22 cellular contexts compared by ENCODE assay signal in genomic region chr14:24837280-24838046, GRCh38.
DNase-seq lines count a peak whose midpoint lies in the region; ATAC-seq, FAIRE-seq and TF ChIP-seq lines count a peak whose summit lies in the region.
"Had no signal": no experiment of that assay in that cellular context is flagged by ENCODE, and none has a peak within 500 bp of the region (broad histone marks: within the 10 kb centered on the region; RNA-seq: fewer than 3 reads in every experiment).

No MANE protein-coding gene starts in this region.

- TF ChIP-seq CTCF in GM12878 (IDR thresholded peaks at IDR 0.05 in 2 of 3, conservative IDR thresholded peaks at IDR 0.05 in 1 of 3; ENCODE audit: control insufficient read depth in 2 of 3, extremely low read depth in 1 of 3, insufficient read depth in 1 of 3, low read depth in 3 of 3, low read length in 3 of 3) = no peak
- TF ChIP-seq CTCF in HepG2 (CRISPR knock-in tag; IDR thresholded peaks at IDR 0.05) = no peak

- no peak for TF ChIP-seq EP300 in GM12878 (IDR thresholded peaks at IDR 0.05; ENCODE audit: borderline replicate concordance in 1 of 2, control insufficient read depth in 1 of 2, low read depth in 2 of 2, low read length in 2 of 2)
- no peak for TF ChIP-seq EP300 in HepG2 (IDR thresholded peaks at IDR 0.05; ENCODE audit: low read depth in 2 of 2, low read length in 2 of 2)
- no peak for TF ChIP-seq EP300 in HepG2 (CRISPR knock-in tag; IDR thresholded peaks at IDR 0.05; ENCODE audit: borderline replicate concordance)

- TF ChIP-seq POLR2A in GM12878 (IDR thresholded peaks at IDR 0.05; ENCODE audit: low read depth, low read length) = no peak
- no peak for TF ChIP-seq POLR2A in HepG2 (IDR thresholded peaks at IDR 0.05; ENCODE audit: insufficient read depth in 1 of 2, low read depth in 2 of 2, low read length in 2 of 2)

- ATAC-seq in GM12878 = 0 out of 3 replicates have a peak, but pooled peaks have one; percentile 13
- no peak for ATAC-seq in HepG2
- ATAC-seq in stimulated activated effector memory CD8-positive, alpha-beta T cell treated with anti-CD3 and anti-CD28 coated beads, Interleukin-12 subunit alpha, Interleukin-12 subunit beta, amount 100 ng/mL, for 72 hours = no peak
- no peak for ATAC-seq in HG02642 (IDR thresholded peaks at IDR 0.05; ENCODE audit: poor library complexity, unreplicated experiment)
- ATAC-seq: gastroesophageal sphincter; natural killer cell treated with Interleukin-12 subunit alpha and Interleukin-12 subunit beta and Interleukin-15 and Interleukin-18, amount 100 ng/mL, for 72 hours; Panc1; psoas muscle; stimulated activated naive CD8-positive, alpha-beta T cell treated with anti-CD3 and anti-CD28 coated beads, Interleukin-15, amount 100 ng/mL, for 72 hours had no signal

- no peak overlapping the region for H3K4me3 Mint-ChIP-seq in stimulated activated effector memory CD8-positive, alpha-beta T cell treated with anti-CD3 and anti-CD28 coated beads, Interleukin-12 subunit alpha, Interleukin-12 subunit beta, amount 100 ng/mL, for 72 hours
- H3K4me3 Mint-ChIP-seq: CD4-positive, CD25-positive, alpha-beta regulatory T cell; natural killer cell treated with Interleukin-12 subunit alpha and Interleukin-12 subunit beta and Interleukin-15 and Interleukin-18, amount 100 ng/mL, for 72 hours; stimulated activated naive CD8-positive, alpha-beta T cell treated with anti-CD3 and anti-CD28 coated beads, Interleukin-15, amount 100 ng/mL, for 72 hours had no signal

- DNase-seq in A172 (ENCODE audit: low spot score) (peak; percentile 3), HCEC 1CT (peak; percentile 53), GM12878 (ENCODE audit: low read depth, low spot score) (no peak), HepG2 (ENCODE audit: low spot score) (no peak), NCI-H526 (lab: John Stamatoyannopoulos, UW) (no peak), Karpas-422 (no peak)
- no peak for DNase-seq in stimulated activated effector memory CD8-positive, alpha-beta T cell treated with anti-CD3 and anti-CD28 coated beads, Interleukin-12 subunit alpha, Interleukin-12 subunit beta, amount 100 ng/mL, for 72 hours (ENCODE audit: low spot score in 2 of 2)
- DNase-seq: activated CD4-positive, alpha-beta T cell treated with anti-CD3 and anti-CD28 coated beads for 48 hours; activated CD8-positive, alpha-beta memory T cell treated with anti-CD3 and anti-CD28 coated beads, Interleukin-2, amount 50 U/mL, for 4 hours; activated gamma-delta T cell; CD4-positive, CD25-positive, alpha-beta regulatory T cell; cortex of kidney; DND-41; NCI-H1417; NCI-H2171; psoas muscle; stimulated activated naive CD8-positive, alpha-beta T cell treated with anti-CD3 and anti-CD28 coated beads, Interleukin-15, amount 100 ng/mL, for 72 hours had no signal

- H3K4me2 ChIP-seq in GM12878 (ENCODE audit: control insufficient read depth, insufficient read depth) (no peak overlapping the region), HepG2 (ENCODE audit: low read depth, low read length) (no peak overlapping the region), Karpas-422 (ENCODE audit: low read depth, low read length, poor library complexity, severe bottlenecking) (no peak overlapping the region)

- H3K9ac ChIP-seq in GM12878 (ENCODE audit: control insufficient read depth, insufficient read depth, low read length) = no peak overlapping the region
- H3K9ac ChIP-seq in HepG2 (ENCODE audit: insufficient read depth, low read depth, low read length) = no peak overlapping the region
- H3K9ac ChIP-seq in Karpas-422 (ENCODE audit: low read length) = no peak overlapping the region

- in situ Hi-C loops in GM12878 (cut with MboI) (no loop called here), HepG2 (cut with HindIII; ENCODE audit: extremely low pct_ligation_motif_present, low pct_unique_long_range_greater_than_20kb) (no loop called here)

- H4K20me1 ChIP-seq in GM12878 (ENCODE audit: control insufficient read depth, insufficient read depth) (no peaks in the 10 kb centered on the region), HepG2 (ENCODE audit: insufficient read depth, low read length) (no peaks in the 10 kb centered on the region), Karpas-422 (ENCODE audit: insufficient read depth, low read depth, low read length) (no peaks in the 10 kb centered on the region)

- H3K79me2 ChIP-seq in GM12878 (ENCODE audit: control insufficient read depth, insufficient read depth, low read length) = no peaks in the 10 kb centered on the region
- no peaks in the 10 kb centered on the region for H3K79me2 ChIP-seq in HepG2 (ENCODE audit: insufficient read depth, low read length)
- no peaks in the 10 kb centered on the region for H3K79me2 ChIP-seq in Karpas-422 (ENCODE audit: low read length)

- no peaks in the 10 kb centered on the region for H3K27me3 ChIP-seq in GM12878 (replicated peaks in 1 of 2; ENCODE audit: control insufficient read depth in 2 of 2, insufficient read depth in 2 of 2, low read length in 1 of 2)
- no peaks in the 10 kb centered on the region for H3K27me3 ChIP-seq in HepG2 (ENCODE audit: control insufficient read depth in 1 of 2, insufficient read depth in 2 of 2, low read length in 2 of 2)
- H3K27me3 ChIP-seq in Karpas-422 (ENCODE audit: low read length) = no peaks in the 10 kb centered on the region
- H3K27me3 ChIP-seq: gastroesophageal sphincter had no signal

- no peaks in the 10 kb centered on the region for H3K9me3 ChIP-seq in GM12878 (replicated peaks; ENCODE audit: control insufficient read depth, insufficient read depth, low read length)
- no peaks in the 10 kb centered on the region for H3K9me3 ChIP-seq in HepG2 (ENCODE audit: low read length)
- 0 out of 2 replicates have a peak, but pooled peaks cover 1% of the 10 kb centered on the region for H3K9me3 ChIP-seq in Karpas-422 (ENCODE audit: low read length)
- H3K9me3 ChIP-seq: gastroesophageal sphincter, psoas muscle had no signal

- TF ChIP-seq RAD21 in GM12878 (IDR thresholded peaks at IDR 0.05; ENCODE audit: insufficient read depth, low read depth, low read length) = no peak
- TF ChIP-seq RAD21 in HepG2 (CRISPR knock-in tag; IDR thresholded peaks at IDR 0.05) = no peak

- CTCF ChIA-PET in GM12878 (lab: Yijun Ruan, JAX) = interaction anchor here (1.1 to 2.1 kb wide), 3 partner anchors 8 to 31 kb away, joined by 3 to 13 read pairs (median 3); no protein-coding TSS in a partner anchor
- CTCF ChIA-PET in HepG2 (lab: Yijun Ruan, JAX; ENCODE audit: low intra/inter-chr PET ratio, low total read pairs) = no interaction called here

- no TSS peak for BruUV-seq in GM12878 (replicated peaks; lab: Mats Ljungman, UMichigan)
- no TSS peak for BruUV-seq in HepG2 (replicated peaks; lab: Mats Ljungman, UMichigan)

- SMC1A ChIA-PET in GM12878 (lab: Charles Lee; ENCODE audit: uncharacterized antibody, unreplicated experiment) = interaction anchor here (0.6 to 3.5 kb wide), 24 partner anchors 10 to 294 kb away, joined by 3 to 19 read pairs (median 4); no protein-coding TSS in a partner anchor

- FAIRE-seq in GM12878 (lab: Jason Lieb, UNC) (no peak), HepG2 (lab: Jason Lieb, UNC) (no peak)

- POLR2A ChIA-PET in GM12878 (lab: Charles Lee) = interaction anchor here (1.0 to 1.2 kb wide), 3 partner anchors 10 to 203 kb away, joined by 3 read pairs; no protein-coding TSS in a partner anchor
- POLR2A ChIA-PET in HepG2 (lab: Yijun Ruan, JAX) = interaction anchor here (0.9 to 7.3 kb wide), 6 partner anchors 20 to 196 kb away, joined by 3 to 380 read pairs (median 16); no protein-coding TSS in a partner anchor

- H3K9me3 Mint-ChIP-seq in stimulated activated effector memory CD8-positive, alpha-beta T cell treated with anti-CD3 and anti-CD28 coated beads, Interleukin-12 subunit alpha, Interleukin-12 subunit beta, amount 100 ng/mL, for 72 hours = no peaks in the 10 kb centered on the region
- H3K9me3 Mint-ChIP-seq: natural killer cell treated with Interleukin-12 subunit alpha and Interleukin-12 subunit beta and Interleukin-15 and Interleukin-18, amount 100 ng/mL, for 72 hours; stimulated activated naive CD8-positive, alpha-beta T cell treated with anti-CD3 and anti-CD28 coated beads, Interleukin-15, amount 100 ng/mL, for 72 hours had no signal

- WGBS in GM12878 (ENCODE audit: insufficient coverage, insufficient replicate concordance, low lambda C conversion rate, missing lambda C conversion rate) = 14% methylated on average over 3 of the region's 3 CpGs
- WGBS in HepG2 (ENCODE audit: low lambda C conversion rate) = 95% methylated on average over 3 of the region's 3 CpGs

- H3K27ac ChIP-seq in GM12878 (ENCODE audit: control insufficient read depth, insufficient read depth) = no peak overlapping the region
- peak overlapping the region; percentile 90 for H3K27ac ChIP-seq in HepG2 (ENCODE audit: extremely low read length, insufficient read depth, low read length)
- no peak overlapping the region for H3K27ac ChIP-seq in Karpas-422 (ENCODE audit: low read length)
- H3K27ac ChIP-seq: gastroesophageal sphincter, psoas muscle had no signal

- H3K4me3 ChIP-seq in GM12878 (no peak overlapping the region), HepG2 (replicated peaks in 1 of 3; ENCODE audit: insufficient read depth in 1 of 3, low read depth in 2 of 3, low read length in 3 of 3) (no peak overlapping the region), Karpas-422 (ENCODE audit: low read length) (no peak overlapping the region)
- H3K4me3 ChIP-seq: gastroesophageal sphincter, lung, psoas muscle had no signal

- no peak overlapping the region for H3K27ac Mint-ChIP-seq in stimulated activated effector memory CD8-positive, alpha-beta T cell treated with anti-CD3 and anti-CD28 coated beads, Interleukin-12 subunit alpha, Interleukin-12 subunit beta, amount 100 ng/mL, for 72 hours
- H3K27ac Mint-ChIP-seq: CD4-positive, CD25-positive, alpha-beta regulatory T cell; natural killer cell treated with Interleukin-12 subunit alpha and Interleukin-12 subunit beta and Interleukin-15 and Interleukin-18, amount 100 ng/mL, for 72 hours; stimulated activated naive CD8-positive, alpha-beta T cell treated with anti-CD3 and anti-CD28 coated beads, Interleukin-15, amount 100 ng/mL, for 72 hours had no signal

- no peaks in the 10 kb centered on the region for H3K4me1 Mint-ChIP-seq in stimulated activated effector memory CD8-positive, alpha-beta T cell treated with anti-CD3 and anti-CD28 coated beads, Interleukin-12 subunit alpha, Interleukin-12 subunit beta, amount 100 ng/mL, for 72 hours
- H3K4me1 Mint-ChIP-seq: CD4-positive, CD25-positive, alpha-beta regulatory T cell; stimulated activated naive CD8-positive, alpha-beta T cell treated with anti-CD3 and anti-CD28 coated beads, Interleukin-15, amount 100 ng/mL, for 72 hours had no signal

- intact Hi-C loops in GM12878 (cut with micrococcal nuclease; ENCODE audit: unreplicated experiment) (no loop called here), HepG2 (cut with micrococcal nuclease; ENCODE audit: unreplicated experiment) (loop anchor here (5.0 kb wide), 1 partner anchor 50 kb away; no protein-coding TSS in a partner anchor)

- no peak overlapping the region for H2AFZ ChIP-seq in GM12878 (ENCODE audit: control insufficient read depth, low read depth, low read length)
- H2AFZ ChIP-seq in HepG2 (ENCODE audit: low read length) = peak overlapping the region; percentile 1
- H2AFZ ChIP-seq in Karpas-422 (ENCODE audit: low read length) = no peak overlapping the region

- H3K9me2 ChIP-seq in Karpas-422 (replicated peaks; ENCODE audit: insufficient read depth, low read length) = no peaks in the 10 kb centered on the region

- RAD21 ChIA-PET in GM12878 (lab: Charles Lee; ENCODE audit: unreplicated experiment) = interaction anchor here (0.8 to 1.6 kb wide), 10 partner anchors 8 to 155 kb away, joined by 3 to 7 read pairs (median 4); no protein-coding TSS in a partner anchor

- H3K4me1 ChIP-seq in GM12878 (ENCODE audit: control insufficient read depth, insufficient read depth, low read length) = no peaks in the 10 kb centered on the region
- H3K4me1 ChIP-seq in HepG2 (ENCODE audit: insufficient read depth, low read length) = peaks cover 67% of the 10 kb centered on the region
- no peaks in the 10 kb centered on the region for H3K4me1 ChIP-seq in Karpas-422 (ENCODE audit: low read length)
- H3K4me1 ChIP-seq: psoas muscle had no signal

- no peaks in the 10 kb centered on the region for H3K36me3 Mint-ChIP-seq in stimulated activated effector memory CD8-positive, alpha-beta T cell treated with anti-CD3 and anti-CD28 coated beads, Interleukin-12 subunit alpha, Interleukin-12 subunit beta, amount 100 ng/mL, for 72 hours
- H3K36me3 Mint-ChIP-seq: CD4-positive, CD25-positive, alpha-beta regulatory T cell; natural killer cell treated with Interleukin-12 subunit alpha and Interleukin-12 subunit beta and Interleukin-15 and Interleukin-18, amount 100 ng/mL, for 72 hours had no signal

- H3K36me3 ChIP-seq in GM12878 (ENCODE audit: control insufficient read depth in 2 of 2, insufficient read depth in 2 of 2, low read length in 1 of 2) (no peaks in the 10 kb centered on the region), HepG2 (replicated peaks in 1 of 2; ENCODE audit: control insufficient read depth in 1 of 2, insufficient read depth in 2 of 2, low read length in 2 of 2) (no peaks in the 10 kb centered on the region), Karpas-422 (ENCODE audit: insufficient read depth, low read length) (no peaks in the 10 kb centered on the region)
- H3K36me3 ChIP-seq: gastroesophageal sphincter had no signal

Comparison
In these comparisons a context has a peak if more than half of its experiments do, and no peak if none do; other contexts are left out.
1. DNase-seq: peak in A172 (single experiment) and HCEC 1CT (single experiment); none in GM12878 (single experiment), HepG2 (single experiment), NCI-H526 (0 of 2), stimulated activated effector memory CD8-positive, alpha-beta T cell treated with anti-CD3 and anti-CD28 coated beads, Interleukin-12 subunit alpha, Interleukin-12 subunit beta, amount 100 ng/mL, for 72 hours (0 of 2) and Karpas-422 (single experiment).